In genomic region chr17:17177186-17177585, GRCh38 we compare ENCODE assay signal across 21 cellular contexts. TPM values are rescaled to one million over a fixed set of nuclear protein-coding genes. Genes with fewer than 3 reads are reported as not detected.
DNase-seq lines count a peak whose midpoint lies in the region; ATAC-seq and TF ChIP-seq lines count a peak whose summit lies in the region.
"Had no signal": no experiment of that assay in that cellular context is flagged by ENCODE, and none has a peak within 500 bp of the region (broad histone marks: within the 10 kb centered on the region; RNA-seq: fewer than 3 reads in every experiment).

No MANE protein-coding gene starts in this region.

- H3K27me3 ChIP-seq in CD8-positive, alpha-beta memory T cell (ENCODE audit: insufficient read depth, low read length, poor library complexity, severe bottlenecking): no peaks in the 10 kb centered on the region
- H3K27me3 ChIP-seq: Peyer's patch, SJSA1, upper lobe of right lung had no signal

- H3K36me3 Mint-ChIP-seq in activated CD4-positive, alpha-beta T cell treated with anti-CD3 and anti-CD28 coated beads for 36 hours (ENCODE audit: low read depth): peaks cover 50% of the 10 kb centered on the region
- peaks cover 18 to 88% (median 33%) of the 10 kb centered on the region in 3 donors for H3K36me3 Mint-ChIP-seq in CD8-positive, alpha-beta memory T cell
- peaks cover 53% of the 10 kb centered on the region for H3K36me3 Mint-ChIP-seq in activated T-helper 1 cell treated with anti-CD3 and anti-CD28 coated beads, Interleukin-12 subunit alpha, Interleukin-12 subunit beta, Interleukin-2, Interleukin-4 antibody, amounts not matched to agents 30 ng/mL and 10 ng/mL and 1 ng/mL, durations not matched to agents 14 hours and 24 hours and 36 hours (ENCODE audit: low read depth)
- peaks cover 64% of the 10 kb centered on the region for H3K36me3 Mint-ChIP-seq in nephron (ENCODE audit: low read depth)

- intact Hi-C loops in activated CD4-positive, alpha-beta T cell treated with anti-CD3 and anti-CD28 coated beads for 36 hours (cut with DNase I, micrococcal nuclease): loop anchor here in 1 of 2 experiments (5.0 kb wide), 1 partner anchor 415 kb away; the partner anchor contains the start of gene PEMT
- intact Hi-C loops in activated T-helper 1 cell treated with anti-CD3 and anti-CD28 coated beads, Interleukin-12 subunit alpha, Interleukin-12 subunit beta, Interleukin-2, Interleukin-4 antibody, amounts not matched to agents 30 ng/mL and 10 ng/mL and 1 ng/mL, durations not matched to agents 14 hours and 24 hours and 36 hours (cut with micrococcal nuclease): no loop called here

- H3K9me3 Mint-ChIP-seq in activated CD4-positive, alpha-beta T cell treated with anti-CD3 and anti-CD28 coated beads for 36 hours (ENCODE audit: low read depth): no peaks in the 10 kb centered on the region
- no peaks in the 10 kb centered on the region for H3K9me3 Mint-ChIP-seq in CD8-positive, alpha-beta memory T cell
- no peaks in the 10 kb centered on the region for H3K9me3 Mint-ChIP-seq in activated T-helper 1 cell treated with anti-CD3 and anti-CD28 coated beads, Interleukin-12 subunit alpha, Interleukin-12 subunit beta, Interleukin-2, Interleukin-4 antibody, amounts not matched to agents 30 ng/mL and 10 ng/mL and 1 ng/mL, durations not matched to agents 14 hours and 24 hours and 36 hours
- H3K9me3 Mint-ChIP-seq in nephron: no peaks in the 10 kb centered on the region
- H3K9me3 Mint-ChIP-seq: brain, memory B cell had no signal

- H3K9me3 ChIP-seq in CD8-positive, alpha-beta memory T cell (ENCODE audit: low read length): no peaks in the 10 kb centered on the region
- H3K9me3 ChIP-seq: Peyer's patch, SJSA1, upper lobe of right lung had no signal

- peaks cover 30% of the 10 kb centered on the region for H3K36me3 ChIP-seq in CD8-positive, alpha-beta memory T cell (ENCODE audit: insufficient read depth, low read length)

- CTCF ChIA-PET in activated CD4-positive, alpha-beta T cell treated with anti-CD3 and anti-CD28 coated beads for 36 hours (lab: Charles Lee): interaction anchor here (0.9 to 1.7 kb wide), 2 partner anchors 15 to 44 kb away, joined by 3 to 4 read pairs; no protein-coding TSS in a partner anchor
- CTCF ChIA-PET in CD8-positive, alpha-beta memory T cell (lab: Charles Lee): no interaction called here

- peak; percentile 40 for DNase-seq in activated CD4-positive, alpha-beta T cell treated with anti-CD3 and anti-CD28 coated beads for 36 hours
- no peak for DNase-seq in activated CD4-positive, alpha-beta T cell treated with anti-CD3 and anti-CD28 coated beads for 48 hours
- no peak for DNase-seq in CD8-positive, alpha-beta memory T cell
- DNase-seq in activated T-helper 1 cell treated with anti-CD3 and anti-CD28 coated beads, Interleukin-12 subunit alpha, Interleukin-12 subunit beta, Interleukin-2, Interleukin-4 antibody, amounts not matched to agents 30 ng/mL and 10 ng/mL and 1 ng/mL, durations not matched to agents 14 hours and 24 hours and 36 hours (ENCODE audit: low spot score): no peak
- no peak for DNase-seq in NCI-H2227 treated with DMSO at 0.1 percent for 48 hours (lab: John Stamatoyannopoulos, UW)
- DNase-seq: cortex of kidney; glutamatergic neuron; left cardiac atrium; NCI-H2107; NCI-H510A; NK-92 treated with Interleukin-12 subunit alpha and Interleukin-12 subunit beta, amount 100 ng/mL, for 24 hours; Peyer's patch; stimulated activated CD4-positive, alpha-beta T cell treated with anti-CD3 and anti-CD28 coated beads, Interleukin-4, amount 100 ng/mL, for 1 hour; upper lobe of right lung had no signal

- H3K27me3 Mint-ChIP-seq in activated CD4-positive, alpha-beta T cell treated with anti-CD3 and anti-CD28 coated beads for 36 hours: no peaks in the 10 kb centered on the region
- H3K27me3 Mint-ChIP-seq in CD8-positive, alpha-beta memory T cell: no peaks in the 10 kb centered on the region
- H3K27me3 Mint-ChIP-seq in activated T-helper 1 cell treated with anti-CD3 and anti-CD28 coated beads, Interleukin-12 subunit alpha, Interleukin-12 subunit beta, Interleukin-2, Interleukin-4 antibody, amounts not matched to agents 30 ng/mL and 10 ng/mL and 1 ng/mL, durations not matched to agents 14 hours and 24 hours and 36 hours (ENCODE audit: insufficient read depth): no peaks in the 10 kb centered on the region
- H3K27me3 Mint-ChIP-seq in nephron (ENCODE audit: low read depth): no peaks in the 10 kb centered on the region
- H3K27me3 Mint-ChIP-seq: brain, memory B cell had no signal

- peaks cover 87% of the 10 kb centered on the region for H3K4me1 ChIP-seq in CD8-positive, alpha-beta memory T cell (ENCODE audit: insufficient read depth, low read length)

- H3K27ac Mint-ChIP-seq in activated CD4-positive, alpha-beta T cell treated with anti-CD3 and anti-CD28 coated beads for 36 hours: peak overlapping the region; percentile 85
- H3K27ac Mint-ChIP-seq in CD8-positive, alpha-beta memory T cell: peak overlapping the region; percentile 82 to 99 (median 90)
- peak overlapping the region; percentile 88 for H3K27ac Mint-ChIP-seq in activated T-helper 1 cell treated with anti-CD3 and anti-CD28 coated beads, Interleukin-12 subunit alpha, Interleukin-12 subunit beta, Interleukin-2, Interleukin-4 antibody, amounts not matched to agents 30 ng/mL and 10 ng/mL and 1 ng/mL, durations not matched to agents 14 hours and 24 hours and 36 hours
- peak overlapping the region in 2 of 3 experiments; percentile 38 to 68 for H3K27ac Mint-ChIP-seq in nephron

- peaks cover 82% of the 10 kb centered on the region for H3K4me1 Mint-ChIP-seq in activated CD4-positive, alpha-beta T cell treated with anti-CD3 and anti-CD28 coated beads for 36 hours
- H3K4me1 Mint-ChIP-seq in CD8-positive, alpha-beta memory T cell: peaks cover 57 to 80% (median 80%) of the 10 kb centered on the region in 3 donors
- H3K4me1 Mint-ChIP-seq in activated T-helper 1 cell treated with anti-CD3 and anti-CD28 coated beads, Interleukin-12 subunit alpha, Interleukin-12 subunit beta, Interleukin-2, Interleukin-4 antibody, amounts not matched to agents 30 ng/mL and 10 ng/mL and 1 ng/mL, durations not matched to agents 14 hours and 24 hours and 36 hours (ENCODE audit: low read depth): peaks cover 77% of the 10 kb centered on the region
- peaks cover 24% of the 10 kb centered on the region for H3K4me1 Mint-ChIP-seq in nephron
- H3K4me1 Mint-ChIP-seq: brain had no signal

- peak; percentile 6 for ATAC-seq in activated CD4-positive, alpha-beta T cell treated with anti-CD3 and anti-CD28 coated beads for 36 hours
- ATAC-seq in activated CD4-positive, CD25-positive, alpha-beta regulatory T cell treated with anti-CD3 and anti-CD28 coated beads, Interleukin-2, amount 50 U/mL, for 24 hours: no peak
- no peak for ATAC-seq in GM18867 (IDR thresholded peaks at IDR 0.05; ENCODE audit: unreplicated experiment)
- ATAC-seq: left cardiac atrium, upper lobe of right lung had no signal

- H3K4me3 Mint-ChIP-seq in activated CD4-positive, alpha-beta T cell treated with anti-CD3 and anti-CD28 coated beads for 36 hours: peak overlapping the region; percentile 47
- H3K4me3 Mint-ChIP-seq in CD8-positive, alpha-beta memory T cell: peak overlapping the region; percentile 3 to 70 (median 56)
- peak overlapping the region; percentile 37 for H3K4me3 Mint-ChIP-seq in activated T-helper 1 cell treated with anti-CD3 and anti-CD28 coated beads, Interleukin-12 subunit alpha, Interleukin-12 subunit beta, Interleukin-2, Interleukin-4 antibody, amounts not matched to agents 30 ng/mL and 10 ng/mL and 1 ng/mL, durations not matched to agents 14 hours and 24 hours and 36 hours
- no peak overlapping the region for H3K4me3 Mint-ChIP-seq in nephron
- H3K4me3 Mint-ChIP-seq: brain, memory B cell had no signal

- TF ChIP-seq CTCF in nephron (IDR thresholded peaks at IDR 0.05; ENCODE audit: unreplicated experiment in 3 of 3): no peak

- no peak overlapping the region for H3K4me3 ChIP-seq in CD8-positive, alpha-beta memory T cell (ENCODE audit: low read length)
- H3K4me3 ChIP-seq: Peyer's patch, SJSA1, upper lobe of right lung had no signal

- no peak overlapping the region for H3K27ac ChIP-seq in CD8-positive, alpha-beta memory T cell (ENCODE audit: low read depth, low read length)
- H3K27ac ChIP-seq: 22Rv1, SJSA1, upper lobe of right lung had no signal

- POLR2A ChIA-PET in activated CD4-positive, alpha-beta T cell treated with anti-CD3 and anti-CD28 coated beads for 36 hours (lab: Charles Lee): interaction anchor here (0.6 kb wide), 1 partner anchor 415 kb away, joined by 8 read pairs; no protein-coding TSS in a partner anchor
- POLR2A ChIA-PET in CD8-positive, alpha-beta memory T cell (lab: Charles Lee): interaction anchor here (1.0 kb wide), 1 partner anchor 60 kb away, joined by 3 read pairs; the partner anchor contains the start of gene FLCN

RNA-seq across cellular contexts. Expression of gene PLD6, which starts 28.9 kb away (rescaled TPM):
- 1 to 10 TPM; 8.3 to 9.9 TPM for total RNA-seq in activated CD4-positive, alpha-beta T cell treated with anti-CD3 and anti-CD28 coated beads for 36 hours
- 10 to 100 TPM; 26.5 to 28.4 TPM for total RNA-seq in CD8-positive, alpha-beta memory T cell
- polyA plus RNA-seq in CD8-positive, alpha-beta memory T cell: 6.9 TPM
- 18.5 and 20.5 TPM in 2 replicates for total RNA-seq in activated T-helper 1 cell treated with anti-CD3 and anti-CD28 coated beads, Interleukin-12 subunit alpha, Interleukin-12 subunit beta, Interleukin-2, Interleukin-4 antibody, amounts not matched to agents 30 ng/mL and 10 ng/mL and 1 ng/mL, durations not matched to agents 14 hours and 24 hours and 36 hours

RNA-seq across cellular contexts. Expression of gene FLCN, which starts 59.8 kb away (rescaled TPM):
- total RNA-seq in activated CD4-positive, alpha-beta T cell treated with anti-CD3 and anti-CD28 coated beads for 36 hours: 10 to 100 TPM; 12.3 to 18.8 TPM
- total RNA-seq in CD8-positive, alpha-beta memory T cell: 10 to 100 TPM; 26.9 to 30.7 TPM
- 3.8 TPM for polyA plus RNA-seq in CD8-positive, alpha-beta memory T cell
- total RNA-seq in activated T-helper 1 cell treated with anti-CD3 and anti-CD28 coated beads, Interleukin-12 subunit alpha, Interleukin-12 subunit beta, Interleukin-2, Interleukin-4 antibody, amounts not matched to agents 30 ng/mL and 10 ng/mL and 1 ng/mL, durations not matched to agents 14 hours and 24 hours and 36 hours: 35.5 and 36.4 TPM in 2 replicates

Comparison
In these comparisons a context has a peak if more than half of its experiments do, and no peak if none do; other contexts are left out.
1. H3K4me3 Mint-ChIP-seq: peak in activated CD4-positive, alpha-beta T cell treated with anti-CD3 and anti-CD28 coated beads for 36 hours (single experiment), CD8-positive, alpha-beta memory T cell (7 of 7) and activated T-helper 1 cell treated with anti-CD3 and anti-CD28 coated beads, Interleukin-12 subunit alpha, Interleukin-12 subunit beta, Interleukin-2, Interleukin-4 antibody, amounts not matched to agents 30 ng/mL and 10 ng/mL and 1 ng/mL, durations not matched to agents 14 hours and 24 hours and 36 hours (single experiment); none in nephron (0 of 3).
2. Peak in every context shown above with its lines, with median percentiles within 50 percentile points of each other: H3K27ac Mint-ChIP-seq.